Comparison of ENCODE assay signal across 11 cellular contexts in genomic region chrX:23334871-23335599, GRCh38. TPM values are rescaled to one million over a fixed set of nuclear protein-coding genes. Genes with fewer than 3 reads are reported as not detected.
A peak's percentile ranks its signal among the peaks of the same experiment; 100 is the strongest.
DNase-seq lines count a peak whose midpoint lies in the region; ATAC-seq and TF ChIP-seq lines count a peak whose summit lies in the region.
"Had no signal": no experiment of that assay in that cellular context is flagged by ENCODE, and none has a peak within 500 bp of the region (broad histone marks: within the 10 kb centered on the region; RNA-seq: fewer than 3 reads in every experiment).

No MANE protein-coding gene starts in this region.

- H3K4me1 ChIP-seq in SJCRH30 (no peaks in the 10 kb centered on the region), lower lobe of right lung (no peaks in the 10 kb centered on the region), thoracic aorta (ENCODE audit: control insufficient read depth in 1 of 2, low read depth in 2 of 2) (peaks cover 0 to 7% of the 10 kb centered on the region in 2 donors)

- H3K36me3 ChIP-seq in SJCRH30 (no peaks in the 10 kb centered on the region), lower lobe of right lung (no peaks in the 10 kb centered on the region), thoracic aorta (no peaks in the 10 kb centered on the region)

- H3K27ac ChIP-seq in SJCRH30 (no peak overlapping the region), lower lobe of right lung (no peak overlapping the region), thoracic aorta (no peak overlapping the region)

- ATAC-seq in lower lobe of right lung: peak; percentile 20 to 30
- ATAC-seq in thoracic aorta (ENCODE audit: insufficient number of reproducible peaks, low FRiP score, low read depth): no peak
- ATAC-seq in HG03460 (IDR thresholded peaks at IDR 0.05; ENCODE audit: unreplicated experiment): no peak

- TF ChIP-seq CTCF in lower lobe of right lung (IDR thresholded peaks at IDR 0.05): no peak
- TF ChIP-seq CTCF in thoracic aorta (IDR thresholded peaks at IDR 0.05): no peak

- DNase-seq in activated naive CD4-positive, alpha-beta T cell treated with anti-CD3 and anti-CD28 coated beads for 36 hours: no peak
- no peak for DNase-seq in activated naive CD4-positive, alpha-beta T cell (lab: John Stamatoyannopoulos, UW)
- no peak for DNase-seq in SJCRH30
- no peak for DNase-seq in lower lobe of right lung
- no peak for DNase-seq in thoracic aorta (ENCODE audit: low spot score)
- no peak for DNase-seq in iPS-NIHi7 (ENCODE audit: extremely low spot score)
- DNase-seq in NK-92 (lab: John Stamatoyannopoulos, UW; ENCODE audit: unreplicated experiment): no peak
- DNase-seq: DMS153; SHP77; stimulated activated CD4-positive, alpha-beta T cell treated with anti-CD3 and anti-CD28 coated beads, Interleukin-2, amount 100 ng/mL, for 24 hours had no signal

- intact Hi-C loops in activated naive CD4-positive, alpha-beta T cell treated with anti-CD3 and anti-CD28 coated beads for 36 hours (cut with micrococcal nuclease): loop anchor here (10.0 kb wide), 1 partner anchor 300 kb away; no protein-coding TSS in a partner anchor
- intact Hi-C loops in lower lobe of right lung (cut with DNase I): no loop called here

- H3K4me3 ChIP-seq in SJCRH30 (peak overlapping the region; percentile 46), lower lobe of right lung (peak overlapping the region; percentile 11), thoracic aorta (peak overlapping the region; percentile 61)

- peaks cover 8% of the 10 kb centered on the region for H3K4me1 Mint-ChIP-seq in activated naive CD4-positive, alpha-beta T cell treated with anti-CD3 and anti-CD28 coated beads for 36 hours (ENCODE audit: low read depth)

- H3K9me3 ChIP-seq in SJCRH30 (replicated peaks): no peaks in the 10 kb centered on the region
- H3K9me3 ChIP-seq in lower lobe of right lung: no peaks in the 10 kb centered on the region
- no peaks in the 10 kb centered on the region for H3K9me3 ChIP-seq in thoracic aorta

- H3K4me3 Mint-ChIP-seq in activated naive CD4-positive, alpha-beta T cell treated with anti-CD3 and anti-CD28 coated beads for 36 hours: peak overlapping the region; percentile 37

- H3K36me3 Mint-ChIP-seq in activated naive CD4-positive, alpha-beta T cell treated with anti-CD3 and anti-CD28 coated beads for 36 hours (ENCODE audit: low read depth): no peaks in the 10 kb centered on the region

- H3K27me3 Mint-ChIP-seq in activated naive CD4-positive, alpha-beta T cell treated with anti-CD3 and anti-CD28 coated beads for 36 hours (ENCODE audit: low read depth): peaks cover 49% of the 10 kb centered on the region

- H3K27ac Mint-ChIP-seq in activated naive CD4-positive, alpha-beta T cell treated with anti-CD3 and anti-CD28 coated beads for 36 hours: no peak overlapping the region

- H3K27me3 ChIP-seq in SJCRH30: no peaks in the 10 kb centered on the region
- peaks cover 12% of the 10 kb centered on the region for H3K27me3 ChIP-seq in lower lobe of right lung (ENCODE audit: low read depth)
- H3K27me3 ChIP-seq in thoracic aorta (replicated peaks; ENCODE audit: insufficient read depth): no peaks in the 10 kb centered on the region

- no peaks in the 10 kb centered on the region for H3K9me3 Mint-ChIP-seq in activated naive CD4-positive, alpha-beta T cell treated with anti-CD3 and anti-CD28 coated beads for 36 hours

- CTCF ChIA-PET in activated naive CD4-positive, alpha-beta T cell treated with anti-CD3 and anti-CD28 coated beads for 36 hours (lab: Charles Lee): no interaction called here

RNA-seq across cellular contexts. Expression of gene PTCHD1, which starts 0.4 kb away (rescaled TPM):
- not detected for total RNA-seq in activated naive CD4-positive, alpha-beta T cell treated with anti-CD3 and anti-CD28 coated beads for 36 hours
- 0.43 and 0.58 TPM in 2 replicates for total RNA-seq in SJCRH30 (2014; rRNA removed; shearing (Covaris generic))
- total RNA-seq in lower lobe of right lung (0.83 TPM), thoracic aorta (1 to 10 TPM in 1 of 2 donors, under 1 TPM in 1; 0.54 to 1.6 TPM)

Comparison
In these comparisons a context has a peak if more than half of its experiments do, and no peak if none do; other contexts are left out.
1. H3K4me3 ChIP-seq: peak in every context shown above with its lines; median percentile 61 in thoracic aorta; 46 in SJCRH30; 11 in lower lobe of right lung.
2. ATAC-seq: peak in lower lobe of right lung (2 of 2); none in thoracic aorta (single experiment) and HG03460 (single experiment).